ENCODE assay signal across 1 cellular context in genomic region chr11:92388380-92388779, GRCh38.
TF ChIP-seq lines count a peak whose summit lies in the region.

No MANE protein-coding gene starts in this region.

TF ChIP-seq in IMR-90, 13 proteins besides CTCF, POLR2A, EP300 and RAD21 (continued from another document):
- TF ChIP-seq, protein P1, sequence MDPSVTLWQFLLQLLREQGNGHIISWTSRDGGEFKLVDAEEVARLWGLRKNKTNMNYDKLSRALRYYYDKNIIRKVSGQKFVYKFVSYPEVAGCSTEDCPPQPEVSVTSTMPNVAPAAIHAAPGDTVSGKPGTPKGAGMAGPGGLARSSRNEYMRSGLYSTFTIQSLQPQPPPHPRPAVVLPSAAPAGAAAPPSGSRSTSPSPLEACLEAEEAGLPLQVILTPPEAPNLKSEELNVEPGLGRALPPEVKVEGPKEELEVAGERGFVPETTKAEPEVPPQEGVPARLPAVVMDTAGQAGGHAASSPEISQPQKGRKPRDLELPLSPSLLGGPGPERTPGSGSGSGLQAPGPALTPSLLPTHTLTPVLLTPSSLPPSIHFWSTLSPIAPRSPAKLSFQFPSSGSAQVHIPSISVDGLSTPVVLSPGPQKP (IDR thresholded peaks at IDR 0.05; ENCODE audit: borderline replicate concordance, low read depth, low read length): no peak
- TF ChIP-seq BHLHE40 (IDR thresholded peaks at IDR 0.05; ENCODE audit: low read depth, low read length) (no peak), FOS (IDR thresholded peaks at IDR 0.05; ENCODE audit: low read depth, low read length) (no peak), SMC3 (IDR thresholded peaks at IDR 0.05; ENCODE audit: low read depth, low read length) (no peak)
